In the genomic region with DNA sequence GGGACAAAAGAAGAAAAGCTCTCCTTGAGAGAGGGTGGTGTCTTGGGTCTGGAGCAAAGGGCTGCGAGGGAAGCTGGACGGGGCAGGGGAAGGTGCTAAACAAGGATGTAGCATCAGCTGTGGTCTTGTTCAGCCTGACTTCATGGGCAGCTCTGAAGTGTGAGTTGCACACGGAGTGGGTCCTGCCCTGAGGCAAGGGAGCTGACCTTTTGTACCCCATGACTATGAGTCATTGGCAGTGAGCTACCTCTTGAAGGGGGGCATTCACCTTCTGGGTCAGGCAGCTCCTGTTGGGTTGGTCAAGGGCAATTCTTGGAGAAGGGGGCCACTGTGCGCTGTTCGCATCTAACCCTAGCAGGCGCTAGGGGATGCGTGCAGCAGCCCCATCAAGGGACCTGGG, we compare ENCODE assay signal across 19 cellular contexts.
DNase-seq lines count a peak whose midpoint lies in the region; ATAC-seq, FAIRE-seq and TF ChIP-seq lines count a peak whose summit lies in the region.
"Had no signal": no experiment of that assay in that cellular context is flagged by ENCODE, and none has a peak within 500 bp of the region (broad histone marks: within the 10 kb centered on the region; RNA-seq: fewer than 3 reads in every experiment).

No MANE protein-coding gene starts in this region.

- H3K4me3 Mint-ChIP-seq in activated T-helper 17 cell treated with anti-CD3 and anti-CD28 coated beads, Interleukin-2, amount 50 U/mL, for 72 hours, result no peak overlapping the region
- H3K4me3 Mint-ChIP-seq in nephron progenitor cell, result no peak overlapping the region
- H3K4me3 Mint-ChIP-seq: CD8-positive, alpha-beta memory T cell had no signal

- H2BK12ac ChIP-seq in H1 (ENCODE audit: low read depth, low read length), result no peak overlapping the region

- no peak overlapping the region for H3K4ac ChIP-seq in H1 (replicated peaks; ENCODE audit: insufficient read length, low read depth, low read length)

- no peak overlapping the region for H2BK20ac ChIP-seq in H1 (ENCODE audit: low read length)

- no peak overlapping the region for H2BK5ac ChIP-seq in H1 (ENCODE audit: low read depth, low read length)

- no peak overlapping the region for H3K9ac ChIP-seq in H1 (replicated peaks in 1 of 4; ENCODE audit: extremely low read depth in 1 of 4, low read depth in 3 of 4, low read length in 3 of 4)

- no peak overlapping the region for H3K56ac ChIP-seq in H1 (replicated peaks; ENCODE audit: insufficient read length, low read depth, low read length)

- H3K27ac Mint-ChIP-seq in activated T-helper 17 cell treated with anti-CD3 and anti-CD28 coated beads, Interleukin-2, amount 50 U/mL, for 72 hours, result no peak overlapping the region
- H3K27ac Mint-ChIP-seq in nephron progenitor cell, result no peak overlapping the region
- H3K27ac Mint-ChIP-seq: CD8-positive, alpha-beta memory T cell had no signal

- no peak overlapping the region for H3K18ac ChIP-seq in H1 (ENCODE audit: extremely low read depth, low read length)

- H3K4me1 ChIP-seq in H1 (replicated peaks in 1 of 4; ENCODE audit: control insufficient read depth in 3 of 4, insufficient read depth in 4 of 4, low read length in 3 of 4), result no peaks in the 10 kb centered on the region

- TF ChIP-seq EP300 in H1 (IDR thresholded peaks at IDR 0.05; ENCODE audit: borderline replicate concordance in 1 of 2, low read depth in 2 of 2, low read length in 2 of 2), result no peak

- no peaks in the 10 kb centered on the region for H4K20me1 ChIP-seq in H1 (replicated peaks in 1 of 2; ENCODE audit: control insufficient read depth in 1 of 2, insufficient read depth in 2 of 2, low read length in 2 of 2)

- H2AFZ ChIP-seq in H1 (ENCODE audit: low read length), result no peak overlapping the region

- no peaks in the 10 kb centered on the region for H3K36me3 ChIP-seq in H1 (ENCODE audit: control insufficient read depth in 2 of 4, insufficient read depth in 4 of 4, low read length in 3 of 4)

- H3K4me2 ChIP-seq in H1 (ENCODE audit: insufficient read depth in 1 of 2, low read depth in 2 of 2, low read length in 2 of 2), result no peak overlapping the region

- no peak for TF ChIP-seq RAD21 in H1 (IDR thresholded peaks at IDR 0.05 in 1 of 2, conservative IDR thresholded peaks at IDR 0.05 in 1 of 2; ENCODE audit: low read depth in 2 of 2, low read length in 2 of 2)

- no peaks in the 10 kb centered on the region for H3K27me3 Mint-ChIP-seq in activated T-helper 17 cell treated with anti-CD3 and anti-CD28 coated beads, Interleukin-2, amount 50 U/mL, for 72 hours
- H3K27me3 Mint-ChIP-seq in nephron progenitor cell (ENCODE audit: low read depth, poor library complexity), result peaks cover 5% of the 10 kb centered on the region

- H3K36me3 Mint-ChIP-seq in activated T-helper 17 cell treated with anti-CD3 and anti-CD28 coated beads, Interleukin-2, amount 50 U/mL, for 72 hours (ENCODE audit: low read depth), result no peaks in the 10 kb centered on the region
- no peaks in the 10 kb centered on the region for H3K36me3 Mint-ChIP-seq in nephron progenitor cell (ENCODE audit: low read depth)
- H3K36me3 Mint-ChIP-seq: CD8-positive, alpha-beta memory T cell had no signal

- POLR2A ChIA-PET in H1 (lab: Charles Lee; ENCODE audit: partially characterized antibody), result interaction anchor here (0.6 to 1.5 kb wide), 2 partner anchors 21 to 371 kb away, joined by 3 read pairs; no protein-coding TSS in a partner anchor

- no peak overlapping the region for H3K27ac ChIP-seq in H1 (ENCODE audit: low read depth, low read length)
- H3K27ac ChIP-seq: RWPE1 had no signal

- peaks cover 11% of the 10 kb centered on the region for H3K4me1 Mint-ChIP-seq in activated T-helper 17 cell treated with anti-CD3 and anti-CD28 coated beads, Interleukin-2, amount 50 U/mL, for 72 hours
- H3K4me1 Mint-ChIP-seq in nephron progenitor cell, result no peaks in the 10 kb centered on the region
- H3K4me1 Mint-ChIP-seq: CD8-positive, alpha-beta memory T cell had no signal

- 90% methylated on average over 7 of the region's 7 CpGs; no CpG with 5 or more reads in 1 of the 2 experiments for WGBS in H1 (ENCODE audit: extremely low coverage in 1 of 2, insufficient coverage in 1 of 2, insufficient read length in 1 of 2, insufficient replicate concordance in 2 of 2, low coverage in 1 of 2, low lambda C conversion rate in 2 of 2, missing lambda C conversion rate in 1 of 2), 2 experiments

- CTCF ChIA-PET in H1 (lab: Charles Lee; ENCODE audit: partially characterized antibody), result interaction anchor here (0.7 to 8.0 kb wide), 9 partner anchors 9 to 386 kb away, joined by 3 to 54 read pairs (median 3); no protein-coding TSS in a partner anchor

- no peak overlapping the region for H2BK120ac ChIP-seq in H1 (replicated peaks; ENCODE audit: low read depth, low read length)

- no peaks in the 10 kb centered on the region for H3K9me3 ChIP-seq in H1 (ENCODE audit: insufficient read depth in 2 of 2, low read depth in 1 of 2, low read length in 1 of 2)

- no peaks in the 10 kb centered on the region; the same call in 1 of the 2 replicates for H3K79me1 ChIP-seq in H1 (ENCODE audit: low read depth, low read length)

- no peak overlapping the region for H4K91ac ChIP-seq in H1 (replicated peaks; ENCODE audit: insufficient read length, low read length)

- H3K14ac ChIP-seq in H1 (ENCODE audit: insufficient read length), result no peak overlapping the region

- no peak overlapping the region for H3K4me3 ChIP-seq in H1 (ENCODE audit: extremely low read depth in 1 of 4, insufficient read depth in 2 of 4, low read depth in 3 of 4, low read length in 4 of 4)

- no peak overlapping the region for H4K5ac ChIP-seq in H1 (ENCODE audit: insufficient read length, low read depth, low read length)

- H3K9me3 Mint-ChIP-seq in activated T-helper 17 cell treated with anti-CD3 and anti-CD28 coated beads, Interleukin-2, amount 50 U/mL, for 72 hours, result no peaks in the 10 kb centered on the region
- no peaks in the 10 kb centered on the region for H3K9me3 Mint-ChIP-seq in nephron progenitor cell
- H3K9me3 Mint-ChIP-seq: CD8-positive, alpha-beta memory T cell had no signal

- H4K8ac ChIP-seq in H1 (ENCODE audit: extremely low read depth, insufficient read depth, low read length), result no peak overlapping the region

- no peak overlapping the region; the same call in 1 of the 2 replicates for H2AK5ac ChIP-seq in H1 (ENCODE audit: low read depth, low read length)

- TF ChIP-seq CTCF in H1 (IDR thresholded peaks at IDR 0.05; ENCODE audit: control extremely low read depth in 1 of 3, insufficient read depth in 1 of 3, low read depth in 1 of 3, low read length in 3 of 3), result no peak
- TF ChIP-seq CTCF in nephron progenitor cell (IDR thresholded peaks at IDR 0.05), result no peak

- H3K23me2 ChIP-seq in H1 (ENCODE audit: low read depth, low read length), result no peaks in the 10 kb centered on the region; the same call in 1 of the 2 replicates

- ATAC-seq in activated T-helper 17 cell treated with anti-CD3 and anti-CD28 coated beads, Interleukin-2, amount 50 U/mL, for 72 hours (replicated peaks), result no peak
- ATAC-seq: PC-3 had no signal

- peak overlapping the region; percentile 88 for H2BK15ac ChIP-seq in H1 (ENCODE audit: low read length)

- TF ChIP-seq POLR2A in H1 (IDR thresholded peaks at IDR 0.05; ENCODE audit: control extremely low read depth in 1 of 2, low read depth in 2 of 2, low read length in 2 of 2), result no peak

- H3K79me2 ChIP-seq in H1 (ENCODE audit: control insufficient read depth in 1 of 2, insufficient read depth in 2 of 2, low read length in 2 of 2), result no peaks in the 10 kb centered on the region

- DNase-seq in EL (peak; percentile 40), M059J (ENCODE audit: low read depth) (peak; percentile 80), H1 (ENCODE audit: low read depth in 1 of 2, low spot score in 2 of 2) (no peak), renal cortical epithelial cell (ENCODE audit: low read depth) (peak; percentile 77), nephron progenitor cell (no peak)
- no peak for DNase-seq in activated naive CD4-positive, alpha-beta T cell treated with anti-CD3 and anti-CD28 coated beads, Interleukin-2, amount 50 U/mL, for 16 hours
- DNase-seq: C1 segment of cervical spinal cord; CD8-positive, alpha-beta memory T cell; GDM1; GOT3; KBM-7; NCI-H187 treated with DMSO at 0.1 percent for 48 hours; NCI-H226; NCI-H524; PC-3 had no signal

- no peak overlapping the region for H3K23ac ChIP-seq in H1 (ENCODE audit: insufficient read length)

- FAIRE-seq in H1 (lab: Jason Lieb, UNC), result no peak
- FAIRE-seq: D721Med, GM19239 had no signal

- H3K27me3 ChIP-seq in H1 (replicated peaks in 1 of 4; ENCODE audit: control insufficient read depth in 3 of 4, extremely low read depth in 1 of 4, insufficient read depth in 3 of 4, low read length in 3 of 4), result no peaks in the 10 kb centered on the region

TF ChIP-seq in H1, 55 proteins besides CTCF, POLR2A, EP300 and RAD21:
- TF ChIP-seq CHD2 (IDR thresholded peaks at IDR 0.05; ENCODE audit: low read length) (no peak), TCF12 (IDR thresholded peaks at IDR 0.05; ENCODE audit: low read depth, low read length) (no peak), CBX5 (IDR thresholded peaks at IDR 0.05; ENCODE audit: low read depth, low read length) (no peak), TAF1 (IDR thresholded peaks at IDR 0.05; ENCODE audit: low read depth, low read length) (no peak), ZNF274 (IDR thresholded peaks at IDR 0.05; ENCODE audit: borderline replicate concordance, extremely low read depth, low read length) (no peak), NRF1 (IDR thresholded peaks at IDR 0.05; ENCODE audit: low read depth, low read length) (no peak), SP4 (IDR thresholded peaks at IDR 0.05; ENCODE audit: low read length) (no peak), POU5F1 (IDR thresholded peaks at IDR 0.05; ENCODE audit: low read depth, low read length) (no peak), RBBP5 (IDR thresholded peaks at IDR 0.05; ENCODE audit: borderline replicate concordance, low read depth, low read length) (no peak), RFX5 (IDR thresholded peaks at IDR 0.05; ENCODE audit: borderline replicate concordance, low read depth, low read length) (no peak), SIN3A (conservative IDR thresholded peaks at IDR 0.05 in 1 of 2, IDR thresholded peaks at IDR 0.05 in 1 of 2; ENCODE audit: low read depth in 1 of 2, low read length in 2 of 2) (no peak), POLR2AphosphoS5 (IDR thresholded peaks at IDR 0.05; ENCODE audit: low read depth, low read length) (no peak), SIRT6 (IDR thresholded peaks at IDR 0.05; ENCODE audit: low read length) (no peak), SAP30 (IDR thresholded peaks at IDR 0.05; ENCODE audit: insufficient read depth, insufficient replicate concordance, low read length) (no peak), HDAC6 (IDR thresholded peaks at IDR 0.05; ENCODE audit: low read depth, low read length) (no peak), GTF2F1 (IDR thresholded peaks at IDR 0.05; ENCODE audit: borderline replicate concordance, low read depth, low read length) (no peak)
- TF ChIP-seq, protein P1, sequence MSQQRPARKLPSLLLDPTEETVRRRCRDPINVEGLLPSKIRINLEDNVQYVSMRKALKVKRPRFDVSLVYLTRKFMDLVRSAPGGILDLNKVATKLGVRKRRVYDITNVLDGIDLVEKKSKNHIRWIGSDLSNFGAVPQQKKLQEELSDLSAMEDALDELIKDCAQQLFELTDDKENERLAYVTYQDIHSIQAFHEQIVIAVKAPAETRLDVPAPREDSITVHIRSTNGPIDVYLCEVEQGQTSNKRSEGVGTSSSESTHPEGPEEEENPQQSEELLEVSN (IDR thresholded peaks at IDR 0.05), result no peak
TF ChIP-seq in H1: peak in this region for 0.

Comparison
In these comparisons a context has a peak if more than half of its experiments do, and no peak if none do; other contexts are left out.
1. DNase-seq: peak in EL (single experiment), M059J (single experiment) and renal cortical epithelial cell (single experiment); none in H1 (0 of 2), nephron progenitor cell (single experiment) and activated naive CD4-positive, alpha-beta T cell treated with anti-CD3 and anti-CD28 coated beads, Interleukin-2, amount 50 U/mL, for 16 hours (single experiment).